ENCODE assay signal across 16 cellular contexts in the genomic region with DNA sequence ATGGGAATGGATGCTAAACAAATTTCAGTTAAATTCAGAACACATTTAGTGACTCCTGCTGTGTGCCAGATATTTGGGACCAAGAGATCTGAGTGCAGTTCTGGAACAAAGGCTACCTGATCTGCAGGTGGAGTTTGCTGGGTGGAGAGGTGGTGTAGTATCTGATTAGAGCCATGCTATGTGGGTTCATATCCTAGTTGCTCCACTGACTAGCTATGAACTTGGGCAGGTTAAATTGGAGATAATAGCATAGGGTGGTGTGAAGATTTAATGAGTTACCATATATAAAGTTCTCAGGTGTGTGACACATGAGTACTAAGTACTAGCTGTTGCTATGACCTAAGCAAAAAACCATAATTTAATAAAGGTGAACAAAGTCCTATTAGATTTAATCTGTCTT. TPM values are rescaled to one million over a fixed set of nuclear protein-coding genes. Genes with fewer than 3 reads are reported as not detected.
A peak's percentile ranks its signal among the peaks of the same experiment; 100 is the strongest.
DNase-seq lines count a peak whose midpoint lies in the region; ATAC-seq and TF ChIP-seq lines count a peak whose summit lies in the region.
"Had no signal": no experiment of that assay in that cellular context is flagged by ENCODE, and none has a peak within 500 bp of the region (broad histone marks: within the 10 kb centered on the region; RNA-seq: fewer than 3 reads in every experiment).

No MANE protein-coding gene starts in this region.

- TF ChIP-seq EP300 in SK-N-SH (IDR thresholded peaks at IDR 0.05; ENCODE audit: borderline replicate concordance in 1 of 2, low read depth in 1 of 2, low read length in 1 of 2) = no peak

- H4K20me1 ChIP-seq in SK-N-SH (ENCODE audit: insufficient read depth) = no peaks in the 10 kb centered on the region

- H3K9me2 ChIP-seq in SK-N-SH = no peaks in the 10 kb centered on the region

- TF ChIP-seq CTCF in SK-N-SH (IDR thresholded peaks at IDR 0.05) = no peak
- TF ChIP-seq CTCF in LNCaP clone FGC (IDR thresholded peaks at IDR 0.05; ENCODE audit: control insufficient read depth, extremely low read depth, insufficient read depth) = no peak
- TF ChIP-seq CTCF in brain (conservative IDR thresholded peaks at IDR 0.05) = no peak
- TF ChIP-seq CTCF in uterus (IDR thresholded peaks at IDR 0.05) = no peak

- TF ChIP-seq RAD21 in SK-N-SH (IDR thresholded peaks at IDR 0.05; ENCODE audit: low read length) = no peak

- H3K9me3 ChIP-seq in SK-N-SH (no peaks in the 10 kb centered on the region), skeletal muscle tissue (ENCODE audit: control insufficient read depth in 3 of 3, low read length in 3 of 3) (no peaks in the 10 kb centered on the region), uterus (no peaks in the 10 kb centered on the region)
- H3K9me3 ChIP-seq: heart left ventricle, sigmoid colon had no signal

- H3K79me2 ChIP-seq in SK-N-SH (ENCODE audit: insufficient read depth) = no peaks in the 10 kb centered on the region; the same call in 1 of the 2 replicates

- peaks cover 59% of the 10 kb centered on the region for H3K4me1 Mint-ChIP-seq in brain

- H3K27me3 ChIP-seq in SK-N-SH (ENCODE audit: insufficient read depth) (no peaks in the 10 kb centered on the region), skeletal muscle tissue (ENCODE audit: control insufficient read depth in 3 of 3, insufficient read depth in 3 of 3, low read length in 3 of 3) (no peaks in the 10 kb centered on the region), uterus (no peaks in the 10 kb centered on the region)
- H3K27me3 ChIP-seq: heart left ventricle, sigmoid colon had no signal

- H3K4me3 ChIP-seq in SK-N-SH (ENCODE audit: low read depth in 2 of 2, low read length in 1 of 2) = no peak overlapping the region
- peak overlapping the region; percentile 94 for H3K4me3 ChIP-seq in LNCaP clone FGC (ENCODE audit: low read depth, low read length)
- H3K4me3 ChIP-seq in skeletal muscle tissue (ENCODE audit: low read length in 3 of 3) = peak overlapping the region; percentile 20 to 85 (median 42)
- H3K4me3 ChIP-seq in uterus = no peak overlapping the region

- no peaks in the 10 kb centered on the region for H3K36me3 Mint-ChIP-seq in brain

- CTCF ChIA-PET in SK-N-SH (lab: Yijun Ruan, JAX) = interaction anchor here (1.0 to 6.5 kb wide), 5 partner anchors 10 to 57 kb away, joined by 3 to 52 read pairs (median 6); partner anchors contain the start of gene SRSF8

- peak overlapping the region; percentile 85 to 97 (median 96) for H3K4me3 Mint-ChIP-seq in brain

- H3K27me3 Mint-ChIP-seq in brain = peaks cover 7% of the 10 kb centered on the region

- intact Hi-C loops in uterus (cut with DNase I; ENCODE audit: low total_unique reads) = no loop called here

- no peak overlapping the region for H2AFZ ChIP-seq in SK-N-SH (ENCODE audit: low read depth)

- H3K9ac ChIP-seq in SK-N-SH (no peak overlapping the region), skeletal muscle tissue (ENCODE audit: low read depth in 1 of 3, low read length in 3 of 3) (peak overlapping the region in 2 of 3 donors; percentile 83 to 94)

- no peaks in the 10 kb centered on the region for H3K9me3 Mint-ChIP-seq in brain

- H3K27ac ChIP-seq in SK-N-SH (ENCODE audit: low read depth in 2 of 2, low read length in 1 of 2) (no peak overlapping the region), skeletal muscle tissue (ENCODE audit: low read depth, low read length) (peak overlapping the region; percentile 84), uterus (no peak overlapping the region)
- H3K27ac ChIP-seq: 22Rv1, RWPE1 had no signal

- peaks cover 13 to 35% of the 10 kb centered on the region in 2 experiments; a peak in 2 of 4 replicates for H3K4me1 ChIP-seq in SK-N-SH (ENCODE audit: control insufficient read depth in 1 of 2, insufficient read depth in 2 of 2, low read depth in 1 of 2, low read length in 1 of 2)
- H3K4me1 ChIP-seq in skeletal muscle tissue (ENCODE audit: control insufficient read depth in 3 of 3, insufficient read depth in 3 of 3, low read length in 3 of 3) = peaks cover 46 to 60% (median 57%) of the 10 kb centered on the region in 3 donors
- H3K4me1 ChIP-seq in uterus = peaks cover 4 to 8% of the 10 kb centered on the region in 2 donors

- POLR2A ChIA-PET in SK-N-SH (lab: Yijun Ruan, JAX) = no interaction called here

- ATAC-seq in SK-N-SH treated with all-trans-retinoic acid at 6 μM for 48 hours (no peak), HG03045 (IDR thresholded peaks at IDR 0.05; ENCODE audit: unreplicated experiment) (no peak), GM21390 (IDR thresholded peaks at IDR 0.05; ENCODE audit: unreplicated experiment) (no peak)
- ATAC-seq: heart left ventricle had no signal

- H3F3A ChIP-seq in SK-N-SH (replicated peaks; ENCODE audit: insufficient read depth) = peaks cover 19% of the 10 kb centered on the region

- TF ChIP-seq POLR2A in uterus (IDR thresholded peaks at IDR 0.05) = no peak

- H3K36me3 ChIP-seq in SK-N-SH (replicated peaks in 1 of 2; ENCODE audit: control insufficient read depth in 1 of 2, insufficient read depth in 2 of 2, low read length in 1 of 2) (no peaks in the 10 kb centered on the region), skeletal muscle tissue (ENCODE audit: control insufficient read depth in 3 of 3, insufficient read depth in 3 of 3, low read length in 3 of 3) (no peaks in the 10 kb centered on the region), uterus (no peaks in the 10 kb centered on the region)
- H3K36me3 ChIP-seq: heart left ventricle, sigmoid colon had no signal

- H3K27ac Mint-ChIP-seq in brain = peak overlapping the region in 2 of 5 experiments; percentile 55 to 94

- DNase-seq in SK-N-SH = no peak
- no peak for DNase-seq in LNCaP clone FGC (ENCODE audit: low read depth)
- DNase-seq in uterus = no peak
- DNase-seq: heart left ventricle, NCI-H1417 treated with DMSO at 0.1 percent for 48 hours, NCI-H524, sigmoid colon had no signal

- H3K4me2 ChIP-seq in SK-N-SH = peak overlapping the region; percentile 79; the same call in 1 of the 2 replicates

TF ChIP-seq in SK-N-SH, 30 proteins besides CTCF, POLR2A, EP300 and RAD21 (continues in another document):
- TF ChIP-seq, protein P1, sequence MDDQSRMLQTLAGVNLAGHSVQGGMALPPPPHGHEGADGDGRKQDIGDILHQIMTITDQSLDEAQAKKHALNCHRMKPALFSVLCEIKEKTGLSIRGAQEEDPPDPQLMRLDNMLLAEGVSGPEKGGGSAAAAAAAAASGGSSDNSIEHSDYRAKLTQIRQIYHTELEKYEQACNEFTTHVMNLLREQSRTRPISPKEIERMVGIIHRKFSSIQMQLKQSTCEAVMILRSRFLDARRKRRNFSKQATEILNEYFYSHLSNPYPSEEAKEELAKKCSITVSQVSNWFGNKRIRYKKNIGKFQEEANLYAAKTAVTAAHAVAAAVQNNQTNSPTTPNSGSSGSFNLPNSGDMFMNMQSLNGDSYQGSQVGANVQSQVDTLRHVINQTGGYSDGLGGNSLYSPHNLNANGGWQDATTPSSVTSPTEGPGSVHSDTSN (IDR thresholded peaks at IDR 0.05) = no peak
- TF ChIP-seq MXI1 (IDR thresholded peaks at IDR 0.05; ENCODE audit: low read depth, low read length) = no peak
- no peak for TF ChIP-seq SIN3A (IDR thresholded peaks at IDR 0.05; ENCODE audit: borderline replicate concordance, low read depth, low read length)
- TF ChIP-seq ELF1 (IDR thresholded peaks at IDR 0.05) = no peak
- no peak for TF ChIP-seq FOSL2 (IDR thresholded peaks at IDR 0.05; ENCODE audit: borderline replicate concordance, low read depth)

TF ChIP-seq in SK-N-SH treated with all-trans-retinoic acid at 6 μM for 48 hours, 23 proteins besides CTCF, POLR2A, EP300 and RAD21 (continues in another document):
- no peak for TF ChIP-seq TSHZ2 (CRISPR knock-in tag; IDR thresholded peaks at IDR 0.05)
- TF ChIP-seq TCF4 (CRISPR knock-in tag; IDR thresholded peaks at IDR 0.05; ENCODE audit: borderline replicate concordance) = no peak
- TF ChIP-seq TOX (CRISPR knock-in tag; IDR thresholded peaks at IDR 0.05; ENCODE audit: borderline replicate concordance) = no peak
- TF ChIP-seq ZNF70 (CRISPR knock-in tag; IDR thresholded peaks at IDR 0.05) = no peak
- no peak for TF ChIP-seq BACH2 (CRISPR knock-in tag; IDR thresholded peaks at IDR 0.05; ENCODE audit: borderline replicate concordance)

RNA-seq across cellular contexts. Expression of gene ENDOD1, which starts 2.0 kb away (rescaled TPM):
- polyA plus RNA-seq in SK-N-SH (2012; rRNA removed) = 15.0 and 18.4 TPM in 2 replicates
- polyA plus RNA-seq in SK-N-SH (2012; cell fraction: cytosol; rRNA removed) = 19.4 and 22.0 TPM in 2 replicates
- 5.5 and 8.9 TPM in 2 replicates for polyA plus RNA-seq in SK-N-SH (2012; cell fraction: nucleus; rRNA removed)
- 25.1 TPM for polyA plus RNA-seq in brain (ENCODE audit: insufficient read depth, low read depth, low replicate concordance)
- 99.2 TPM for total RNA-seq in skeletal muscle tissue
- 10 to 100 TPM; 35.0 to 82.9 (median 60.0) TPM for total RNA-seq in uterus

RNA-seq across cellular contexts. Expression of gene SRSF8, which starts 24.9 kb away (rescaled TPM):
- polyA plus RNA-seq in SK-N-SH (2012; rRNA removed) (25.4 and 27.3 TPM in 2 replicates), brain (ENCODE audit: insufficient read depth, low read depth, low replicate concordance) (31.7 TPM)
- 28.0 and 29.6 TPM in 2 replicates for polyA plus RNA-seq in SK-N-SH (2012; cell fraction: cytosol; rRNA removed)
- 7.3 and 11.5 TPM in 2 replicates for polyA plus RNA-seq in SK-N-SH (2012; cell fraction: nucleus; rRNA removed)
- total RNA-seq in skeletal muscle tissue (11.5 TPM), uterus (10 to 100 TPM; 24.3 to 70.6 (median 32.9) TPM)

RNA-seq across cellular contexts. Expression of gene KDM4F, which starts 42.4 kb away (rescaled TPM):
- polyA plus RNA-seq in SK-N-SH (2012; rRNA removed) (not detected in 2 replicates), brain (ENCODE audit: insufficient read depth, low read depth, low replicate concordance) (not detected)
- not detected in 2 replicates for polyA plus RNA-seq in SK-N-SH (2012; cell fraction: cytosol; rRNA removed)
- not detected in 2 replicates for polyA plus RNA-seq in SK-N-SH (2012; cell fraction: nucleus; rRNA removed)
- total RNA-seq in skeletal muscle tissue (not detected), uterus (not detected)
- total RNA-seq: heart left ventricle, sigmoid colon, subcutaneous adipose tissue had no signal
- polyA plus RNA-seq: heart left ventricle, neural cell, sigmoid colon had no signal

Comparison
In these comparisons a context has a peak if more than half of its experiments do, and no peak if none do; other contexts are left out.
1. H3K4me3 ChIP-seq: peak in LNCaP clone FGC (single experiment) and skeletal muscle tissue (3 of 3); none in SK-N-SH (0 of 2) and uterus (0 of 2).